ENCODE assay signal across 8 cellular contexts in genomic region chr11:122984186-122985011, GRCh38. TPM values are rescaled to one million over a fixed set of nuclear protein-coding genes. Genes with fewer than 3 reads are reported as not detected.
A peak's percentile ranks its signal among the peaks of the same experiment; 100 is the strongest.
DNase-seq lines count a peak whose midpoint lies in the region; ATAC-seq, FAIRE-seq and TF ChIP-seq lines count a peak whose summit lies in the region.

No MANE protein-coding gene starts in this region.

- H3K4me1 ChIP-seq in H1 (replicated peaks in 1 of 4; ENCODE audit: control insufficient read depth in 3 of 4, insufficient read depth in 4 of 4, low read length in 3 of 4), result peaks cover 0 to 17% (median 11%) of the 10 kb centered on the region in 4 experiments; a peak in 6 of 7 replicates
- H3K4me1 ChIP-seq in naive thymus-derived CD4-positive, alpha-beta T cell (ENCODE audit: control insufficient read depth in 2 of 2, insufficient read depth in 2 of 2, low read length in 2 of 2), result peaks cover 0 to 8% of the 10 kb centered on the region in 2 donors

- peaks cover 45 to 72% (median 63%) of the 10 kb centered on the region in 4 experiments for H3K27me3 ChIP-seq in H1 (replicated peaks in 1 of 4; ENCODE audit: control insufficient read depth in 3 of 4, extremely low read depth in 1 of 4, insufficient read depth in 3 of 4, low read length in 3 of 4)
- H3K27me3 ChIP-seq in naive thymus-derived CD4-positive, alpha-beta T cell (ENCODE audit: control insufficient read depth in 2 of 2, insufficient read depth in 2 of 2, low read length in 2 of 2), result peaks cover 24 to 53% of the 10 kb centered on the region in 2 donors

- H2BK15ac ChIP-seq in H1 (ENCODE audit: low read length), result no peak overlapping the region

- no peak overlapping the region for H2AK5ac ChIP-seq in H1 (ENCODE audit: low read depth, low read length)

- H2BK20ac ChIP-seq in H1 (ENCODE audit: low read length), result no peak overlapping the region

- DNase-seq in GM04504 (ENCODE audit: low read depth) (peak; percentile 9), NCI-H345 (lab: John Stamatoyannopoulos, UW) (peak; percentile 65), H1 (ENCODE audit: low read depth in 1 of 2, low spot score in 2 of 2) (peak in 1 of 2 experiments; percentile 74), amygdala (lab: John Stamatoyannopoulos, UW) (no peak), anterior cingulate cortex (lab: John Stamatoyannopoulos, UW) (no peak)
- DNase-seq in naive thymus-derived CD4-positive, alpha-beta T cell, result no peak

- no peak for TF ChIP-seq RAD21 in H1 (IDR thresholded peaks at IDR 0.05 in 1 of 2, conservative IDR thresholded peaks at IDR 0.05 in 1 of 2; ENCODE audit: low read depth in 2 of 2, low read length in 2 of 2)

- H3K18ac ChIP-seq in H1 (ENCODE audit: extremely low read depth, low read length), result peak overlapping the region; percentile 54; the same call in 1 of the 2 replicates

- no peak overlapping the region for H3K14ac ChIP-seq in H1 (ENCODE audit: insufficient read length)

- no peak overlapping the region for H2BK120ac ChIP-seq in H1 (replicated peaks; ENCODE audit: low read depth, low read length)

- peak overlapping the region; percentile 75 to 90 (median 87) for H3K4me3 Mint-ChIP-seq in naive thymus-derived CD4-positive, alpha-beta T cell

- no peaks in the 10 kb centered on the region for H3K79me2 ChIP-seq in H1 (ENCODE audit: control insufficient read depth in 1 of 2, insufficient read depth in 2 of 2, low read length in 2 of 2)

- peaks cover 8% of the 10 kb centered on the region; the same call in 1 of the 2 replicates for H3K23me2 ChIP-seq in H1 (ENCODE audit: low read depth, low read length)

- 2% methylated on average over 39 of the region's 59 CpGs; no CpG with 5 or more reads in 1 of the 2 experiments for WGBS in H1 (ENCODE audit: extremely low coverage in 1 of 2, insufficient coverage in 1 of 2, insufficient read length in 1 of 2, insufficient replicate concordance in 2 of 2, low coverage in 1 of 2, low lambda C conversion rate in 2 of 2, missing lambda C conversion rate in 1 of 2), 2 experiments

- TF ChIP-seq POLR2A in H1 (IDR thresholded peaks at IDR 0.05; ENCODE audit: control extremely low read depth in 1 of 2, low read depth in 2 of 2, low read length in 2 of 2), result peak in 1 of 2 experiments; percentile 32; a peak in 1 of 3 replicates

- H3K9ac ChIP-seq in H1 (replicated peaks in 1 of 4; ENCODE audit: extremely low read depth in 1 of 4, low read depth in 3 of 4, low read length in 3 of 4), result peak overlapping the region in 1 of 4 experiments; percentile 22; a peak in 3 of 7 replicates

- H4K5ac ChIP-seq in H1 (ENCODE audit: insufficient read length, low read depth, low read length), result no peak overlapping the region

- intact Hi-C loops in naive thymus-derived CD4-positive, alpha-beta T cell (cut with micrococcal nuclease), result loop anchor here in 1 of 2 donors (5.0 kb wide), 1 partner anchor 78 kb away; the partner anchor contains the start of gene HSPA8

- peaks cover 74 to 91% (median 77%) of the 10 kb centered on the region in 5 donors for H3K27me3 Mint-ChIP-seq in naive thymus-derived CD4-positive, alpha-beta T cell

- no peak for ATAC-seq in naive thymus-derived CD4-positive, alpha-beta T cell
- ATAC-seq in HG02642 (IDR thresholded peaks at IDR 0.05; ENCODE audit: poor library complexity, unreplicated experiment) (no peak), GM18519 (IDR thresholded peaks at IDR 0.05; ENCODE audit: low FRiP score, unreplicated experiment) (no peak)

- H4K8ac ChIP-seq in H1 (ENCODE audit: extremely low read depth, insufficient read depth, low read length), result no peak overlapping the region; the same call in 1 of the 2 replicates

- no peak overlapping the region for H4K91ac ChIP-seq in H1 (replicated peaks; ENCODE audit: insufficient read length, low read length)

- no peak for TF ChIP-seq EP300 in H1 (IDR thresholded peaks at IDR 0.05; ENCODE audit: borderline replicate concordance in 1 of 2, low read depth in 2 of 2, low read length in 2 of 2)

- no peaks in the 10 kb centered on the region for H3K79me1 ChIP-seq in H1 (ENCODE audit: low read depth, low read length)

- H3K9me3 ChIP-seq in H1 (ENCODE audit: insufficient read depth in 2 of 2, low read depth in 1 of 2, low read length in 1 of 2), result no peaks in the 10 kb centered on the region
- no peaks in the 10 kb centered on the region for H3K9me3 ChIP-seq in naive thymus-derived CD4-positive, alpha-beta T cell (ENCODE audit: control insufficient read depth in 2 of 3, low read length in 3 of 3)

- TF ChIP-seq CTCF in H1 (IDR thresholded peaks at IDR 0.05; ENCODE audit: control extremely low read depth in 1 of 3, insufficient read depth in 1 of 3, low read depth in 1 of 3, low read length in 3 of 3), result no peak

- FAIRE-seq in H1 (lab: Jason Lieb, UNC), result no peak

- H3K9me3 Mint-ChIP-seq in naive thymus-derived CD4-positive, alpha-beta T cell, result peaks cover 0 to 13% (median 3%) of the 10 kb centered on the region in 11 donors

- H3K4ac ChIP-seq in H1 (replicated peaks; ENCODE audit: insufficient read length, low read depth, low read length), result no peak overlapping the region

- no peak overlapping the region; the same call in 1 of the 2 replicates for H2BK5ac ChIP-seq in H1 (ENCODE audit: low read depth, low read length)

- CTCF ChIA-PET in H1 (lab: Charles Lee; ENCODE audit: partially characterized antibody), result interaction anchor here (0.7 to 1.6 kb wide), 4 partner anchors 19 to 117 kb away, joined by 3 to 4 read pairs (median 4); no protein-coding TSS in a partner anchor
- CTCF ChIA-PET in naive thymus-derived CD4-positive, alpha-beta T cell (lab: Charles Lee), result interaction anchor here (0.5 kb wide), 1 partner anchor 78 kb away, joined by 3 read pairs; the partner anchor contains the start of gene HSPA8

- H3K36me3 Mint-ChIP-seq in naive thymus-derived CD4-positive, alpha-beta T cell, result peaks cover 0 to 6% (median under 1%) of the 10 kb centered on the region in 5 donors

- no peak overlapping the region for H3K23ac ChIP-seq in H1 (ENCODE audit: insufficient read length)

- peak overlapping the region; percentile 92 to 95 for H3K4me2 ChIP-seq in H1 (ENCODE audit: insufficient read depth in 1 of 2, low read depth in 2 of 2, low read length in 2 of 2)

- H3K4me3 ChIP-seq in H1 (ENCODE audit: extremely low read depth in 1 of 4, insufficient read depth in 2 of 4, low read depth in 3 of 4, low read length in 4 of 4), result peak overlapping the region; percentile 58 to 83 (median 62)
- peak overlapping the region; percentile 57 for H3K4me3 ChIP-seq in naive thymus-derived CD4-positive, alpha-beta T cell (ENCODE audit: low read length)

- H2AFZ ChIP-seq in H1 (ENCODE audit: low read length), result peak overlapping the region; percentile 93

- no peak overlapping the region for H3K56ac ChIP-seq in H1 (replicated peaks; ENCODE audit: insufficient read length, low read depth, low read length)

- peaks cover 4 to 15% of the 10 kb centered on the region in 2 experiments for H4K20me1 ChIP-seq in H1 (replicated peaks in 1 of 2; ENCODE audit: control insufficient read depth in 1 of 2, insufficient read depth in 2 of 2, low read length in 2 of 2)

- POLR2A ChIA-PET in H1 (lab: Charles Lee; ENCODE audit: partially characterized antibody), result interaction anchor here (1.3 kb wide), 1 partner anchor 110 kb away, joined by 3 read pairs; no protein-coding TSS in a partner anchor
- POLR2A ChIA-PET in naive thymus-derived CD4-positive, alpha-beta T cell (lab: Charles Lee), result no interaction called here

- no peaks in the 10 kb centered on the region for H3K36me3 ChIP-seq in H1 (ENCODE audit: control insufficient read depth in 2 of 4, insufficient read depth in 4 of 4, low read length in 3 of 4)
- no peaks in the 10 kb centered on the region for H3K36me3 ChIP-seq in naive thymus-derived CD4-positive, alpha-beta T cell (ENCODE audit: control insufficient read depth in 2 of 3, insufficient read depth in 3 of 3, low read length in 3 of 3)

- H2BK12ac ChIP-seq in H1 (ENCODE audit: low read depth, low read length), result 0 out of 2 replicates have a peak overlapping the region, but pooled peaks have one; percentile 62

- H3K27ac Mint-ChIP-seq in naive thymus-derived CD4-positive, alpha-beta T cell, result no peak overlapping the region

- H3K27ac ChIP-seq in H1 (ENCODE audit: low read depth, low read length), result no peak overlapping the region
- H3K27ac ChIP-seq in naive thymus-derived CD4-positive, alpha-beta T cell (ENCODE audit: low read depth, low read length), result no peak overlapping the region

- peaks cover 10 to 38% (median 20%) of the 10 kb centered on the region in 7 donors for H3K4me1 Mint-ChIP-seq in naive thymus-derived CD4-positive, alpha-beta T cell

TF ChIP-seq in H1, 55 proteins besides CTCF, POLR2A, EP300 and RAD21 (continues in another document):
- TF ChIP-seq HDAC2 (IDR thresholded peaks at IDR 0.05; ENCODE audit: borderline replicate concordance in 1 of 2, low read depth in 2 of 2, low read length in 2 of 2) (0 out of 4 replicates have a peak, but pooled peaks of 1 of the 2 experiments have one; percentile 24), KDM4A (IDR thresholded peaks at IDR 0.05; ENCODE audit: low read depth, low read length, severe bottlenecking) (peak; percentile 82), ASH2L (IDR thresholded peaks at IDR 0.05; ENCODE audit: low read length) (peak; percentile 68), EZH2 (IDR thresholded peaks at IDR 0.05; ENCODE audit: low read depth, low read length, severe bottlenecking) (peak; percentile 76), SUZ12 (IDR thresholded peaks at IDR 0.05; ENCODE audit: low read length) (peak; percentile 83), RNF2 (IDR thresholded peaks at IDR 0.05; ENCODE audit: borderline replicate concordance, low read depth, low read length, missing control alignments, poor library complexity, severe bottlenecking) (no peak), TAF1 (IDR thresholded peaks at IDR 0.05; ENCODE audit: low read depth, low read length) (0 out of 2 replicates have a peak, but pooled peaks have one; percentile 22), YY1 (IDR thresholded peaks at IDR 0.05; ENCODE audit: low read depth, low read length) (0 out of 2 replicates have a peak, but pooled peaks have one; percentile 7), SIN3A (conservative IDR thresholded peaks at IDR 0.05 in 1 of 2, IDR thresholded peaks at IDR 0.05 in 1 of 2; ENCODE audit: low read depth in 1 of 2, low read length in 2 of 2) (peak in 1 of 2 experiments; percentile 67; a peak in 1 of 4 replicates), TCF12 (IDR thresholded peaks at IDR 0.05; ENCODE audit: low read depth, low read length) (no peak)

RNA-seq across cellular contexts. Expression of gene BSX, which starts 2.8 kb away (rescaled TPM):
- not detected in 2 replicates for total RNA-seq in H1 (2021; fragmentation: NEBNext Ultra II Directional; extraction: Animal tissue kit (Norgen Biotek cat#: 25700))
- polyA plus RNA-seq in H1 (2011; rRNA removed), result not detected in 2 replicates
- polyA plus RNA-seq in H1 (2011; cell fraction: cytosol; rRNA removed), result not detected
- polyA plus RNA-seq in H1 (2011; cell fraction: nucleus; rRNA removed), result not detected
- polyA plus RNA-seq in H1 (2012, experiment 1 of 2), result not detected in 4 replicates
- polyA plus RNA-seq in H1 (2012, experiment 2 of 2), result not detected
- not detected for polyA plus RNA-seq in H1 (2013, experiment 1 of 2)
- not detected for polyA plus RNA-seq in H1 (2013, experiment 2 of 2)
- not detected in 2 replicates for polyA minus RNA-seq in H1 (2011; rRNA and poly(A)+ RNA removed)
- not detected for polyA minus RNA-seq in H1 (2011; cell fraction: cytosol; rRNA and poly(A)+ RNA removed)
- not detected for polyA minus RNA-seq in H1 (2011; cell fraction: nucleus; rRNA and poly(A)+ RNA removed)
- not detected for total RNA-seq in naive thymus-derived CD4-positive, alpha-beta T cell
- not detected for polyA plus RNA-seq in naive thymus-derived CD4-positive, alpha-beta T cell

Comparison
In these comparisons a context has a peak if more than half of its experiments do, and no peak if none do; other contexts are left out.
1. DNase-seq: peak in GM04504 (single experiment) and NCI-H345 (single experiment); none in naive thymus-derived CD4-positive, alpha-beta T cell (0 of 9), amygdala (0 of 56) and anterior cingulate cortex (0 of 58).